11 cellular contexts compared by ENCODE assay signal in the genomic region with DNA sequence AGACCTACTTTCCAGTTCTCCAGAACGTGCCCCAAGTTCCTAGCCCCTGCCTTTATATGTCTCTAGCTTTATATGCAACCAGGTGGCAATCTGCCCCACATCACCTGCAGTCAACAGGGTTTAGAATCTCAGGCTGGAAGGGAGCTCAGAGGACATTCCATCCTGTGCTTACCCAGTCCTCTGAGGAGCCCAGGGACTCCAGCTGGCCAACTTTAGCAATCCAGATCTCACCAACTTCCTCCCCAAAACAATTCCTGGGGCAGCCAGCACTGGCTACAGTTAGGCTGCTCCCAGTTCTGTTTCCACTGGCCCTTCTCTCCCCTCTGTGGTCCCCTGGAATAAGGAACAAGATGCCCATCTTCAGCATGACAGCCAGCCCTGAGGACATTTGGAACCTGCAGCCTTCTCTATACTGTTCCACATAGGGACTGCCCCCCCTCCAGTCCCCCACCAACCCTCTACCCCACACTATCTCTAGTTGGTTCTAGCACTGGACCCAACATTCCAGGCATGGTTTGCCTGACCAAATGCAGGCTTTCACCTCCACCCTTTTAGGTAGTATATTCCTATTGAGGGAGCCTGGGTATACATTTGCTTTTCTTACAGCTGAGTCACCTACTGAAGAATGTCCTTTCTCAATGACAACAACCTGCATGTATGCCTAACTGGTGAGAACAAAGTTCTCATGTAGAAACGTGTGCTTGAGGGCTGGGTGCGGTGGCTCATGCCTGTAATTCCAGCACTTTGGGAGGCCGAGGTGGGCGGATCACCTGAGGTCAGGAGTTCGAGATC. TPM values are rescaled to one million over a fixed set of nuclear protein-coding genes. Genes with fewer than 3 reads are reported as not detected.
A peak's percentile ranks its signal among the peaks of the same experiment; 100 is the strongest.
DNase-seq lines count a peak whose midpoint lies in the region; TF ChIP-seq lines count a peak whose summit lies in the region.
"Had no signal": no experiment of that assay in that cellular context is flagged by ENCODE, and none has a peak within 500 bp of the region (broad histone marks: within the 10 kb centered on the region; RNA-seq: fewer than 3 reads in every experiment).

No MANE protein-coding gene starts in this region.

- no peaks in the 10 kb centered on the region for H3K27me3 ChIP-seq in thyroid gland
- H3K27me3 ChIP-seq in colonic mucosa, result no peaks in the 10 kb centered on the region
- H3K27me3 ChIP-seq: BLaER1 had no signal

- CTCF ChIA-PET in activated CD4-positive, alpha-beta memory T cell treated with anti-CD3 and anti-CD28 coated beads for 36 hours (lab: Charles Lee), result interaction anchor here (0.8 to 13.2 kb wide), 2 partner anchors 22 to 54 kb away, joined by 3 to 101 read pairs; no protein-coding TSS in a partner anchor

- no peaks in the 10 kb centered on the region for H3K9me3 Mint-ChIP-seq in activated naive CD4-positive, alpha-beta T cell treated with anti-CD3 and anti-CD28 coated beads, Interleukin-2, amount 50 U/mL, for 24 hours
- H3K9me3 Mint-ChIP-seq in activated CD4-positive, alpha-beta memory T cell treated with anti-CD3 and anti-CD28 coated beads for 36 hours, result no peaks in the 10 kb centered on the region

- H3K27ac Mint-ChIP-seq in activated naive CD4-positive, alpha-beta T cell treated with anti-CD3 and anti-CD28 coated beads, Interleukin-2, amount 50 U/mL, for 24 hours, result peak overlapping the region; percentile 46
- peak overlapping the region; percentile 63 for H3K27ac Mint-ChIP-seq in activated CD4-positive, alpha-beta memory T cell treated with anti-CD3 and anti-CD28 coated beads for 36 hours

- no peaks in the 10 kb centered on the region for H3K27me3 Mint-ChIP-seq in activated naive CD4-positive, alpha-beta T cell treated with anti-CD3 and anti-CD28 coated beads, Interleukin-2, amount 50 U/mL, for 24 hours
- H3K27me3 Mint-ChIP-seq in activated CD4-positive, alpha-beta memory T cell treated with anti-CD3 and anti-CD28 coated beads for 36 hours, result no peaks in the 10 kb centered on the region

- H3K4me1 ChIP-seq in thyroid gland (peaks cover 56 to 66% of the 10 kb centered on the region in 2 donors), colonic mucosa (peaks cover 13% of the 10 kb centered on the region)

- H3K9ac ChIP-seq in colonic mucosa (ENCODE audit: low read depth in 2 of 2, low read length in 2 of 2), result no peak overlapping the region
- H3K9ac ChIP-seq: BLaER1 had no signal

- no peak overlapping the region for H3K4me3 Mint-ChIP-seq in activated naive CD4-positive, alpha-beta T cell treated with anti-CD3 and anti-CD28 coated beads, Interleukin-2, amount 50 U/mL, for 24 hours
- H3K4me3 Mint-ChIP-seq in activated CD4-positive, alpha-beta memory T cell treated with anti-CD3 and anti-CD28 coated beads for 36 hours, result no peak overlapping the region

- TF ChIP-seq POLR2A in thyroid gland (IDR thresholded peaks at IDR 0.05), result no peak

- WGBS in thyroid gland, 2 donors, result 84 to 96% methylated on average over 6 of the region's 6 CpGs

- peaks cover 84% of the 10 kb centered on the region for H3K4me1 Mint-ChIP-seq in activated naive CD4-positive, alpha-beta T cell treated with anti-CD3 and anti-CD28 coated beads, Interleukin-2, amount 50 U/mL, for 24 hours
- peaks cover 94% of the 10 kb centered on the region for H3K4me1 Mint-ChIP-seq in activated CD4-positive, alpha-beta memory T cell treated with anti-CD3 and anti-CD28 coated beads for 36 hours (ENCODE audit: low read depth)

- H3K36me3 ChIP-seq in thyroid gland, result no peaks in the 10 kb centered on the region
- H3K36me3 ChIP-seq in colonic mucosa, result no peaks in the 10 kb centered on the region

- intact Hi-C loops in activated CD4-positive, alpha-beta memory T cell treated with anti-CD3 and anti-CD28 coated beads for 36 hours (cut with micrococcal nuclease), result no loop called here
- intact Hi-C loops in thyroid gland (cut with DNase I) (no loop called here), colonic mucosa (cut with DNase I) (no loop called here)

- TF ChIP-seq CTCF in thyroid gland (IDR thresholded peaks at IDR 0.05) (no peak), colonic mucosa (IDR thresholded peaks at IDR 0.05) (no peak)

- peak overlapping the region; percentile 9 to 54 (median 20) for H3K27ac ChIP-seq in thyroid gland
- no peak overlapping the region for H3K27ac ChIP-seq in colonic mucosa
- H3K27ac ChIP-seq: BLaER1 had no signal

- DNase-seq in activated naive CD4-positive, alpha-beta T cell (lab: John Stamatoyannopoulos, UW), result no peak
- no peak for DNase-seq in activated CD4-positive, alpha-beta memory T cell treated with anti-CD3 and anti-CD28 coated beads for 36 hours
- DNase-seq in iris pigment epithelial cell (ENCODE audit: low read depth) (peak; percentile 89), thyroid gland (no peak), NCI-H510A treated with DMSO at 0.1 percent for 48 hours (lab: John Stamatoyannopoulos, UW) (no peak), DMS79 treated with DMSO at 0.1 percent for 48 hours (lab: John Stamatoyannopoulos, UW) (no peak), colonic mucosa (no peak)
- DNase-seq: cerebellar nuclear complex, NCI-H2081 had no signal

- POLR2A ChIA-PET in activated CD4-positive, alpha-beta memory T cell treated with anti-CD3 and anti-CD28 coated beads for 36 hours (lab: Charles Lee), result interaction anchor here (0.6 to 1.1 kb wide), 3 partner anchors 8 to 42 kb away, joined by 3 to 5 read pairs (median 3); a partner anchor contains a TSS

- H3K36me3 Mint-ChIP-seq in activated naive CD4-positive, alpha-beta T cell treated with anti-CD3 and anti-CD28 coated beads, Interleukin-2, amount 50 U/mL, for 24 hours, result peaks cover 15% of the 10 kb centered on the region
- peaks cover 82% of the 10 kb centered on the region for H3K36me3 Mint-ChIP-seq in activated CD4-positive, alpha-beta memory T cell treated with anti-CD3 and anti-CD28 coated beads for 36 hours

- no peak overlapping the region for H3K4me3 ChIP-seq in thyroid gland (replicated peaks in 1 of 3)
- H3K4me3 ChIP-seq in colonic mucosa, result no peak overlapping the region
- H3K4me3 ChIP-seq: BLaER1 had no signal

- H3K9me3 ChIP-seq in thyroid gland (no peaks in the 10 kb centered on the region), colonic mucosa (no peaks in the 10 kb centered on the region)

RNA-seq across cellular contexts. Expression of a gene that starts 8.4 kb away (rescaled TPM):
- 100 to 1,000 TPM; 388 to 401 TPM for total RNA-seq in activated CD4-positive, alpha-beta memory T cell treated with anti-CD3 and anti-CD28 coated beads for 36 hours
- total RNA-seq in thyroid gland (100 to 1,000 TPM in 1 of 4 donors, 10 to 100 TPM in 3; 74.4 to 115 (median 94.7) TPM), colonic mucosa (100 to 1,000 TPM; 153 to 220 TPM)

RNA-seq across cellular contexts. Expression of a gene that starts 52.0 kb away (rescaled TPM):
- not detected for total RNA-seq in activated CD4-positive, alpha-beta memory T cell treated with anti-CD3 and anti-CD28 coated beads for 36 hours
- total RNA-seq in thyroid gland (over 10,000 TPM in 1 of 4 donors, 1,000 to 10,000 TPM in 3; 2,730 to 12,549 (median 7,201) TPM), colonic mucosa (10 to 100 TPM; 30.2 to 60.5 TPM)

Comparison
In these comparisons a context has a peak if more than half of its experiments do, and no peak if none do; other contexts are left out.
1. RNA of a gene that starts 52.0 kb away (total RNA-seq): 2,730 to 12,549 TPM in thyroid gland; 30.2 to 60.5 TPM in colonic mucosa and not detected in activated CD4-positive, alpha-beta memory T cell treated with anti-CD3 and anti-CD28 coated beads for 36 hours; every median in the first group is over 10 times any median in the second.